Comparison of ENCODE assay signal across 8 cellular contexts in the genomic region with DNA sequence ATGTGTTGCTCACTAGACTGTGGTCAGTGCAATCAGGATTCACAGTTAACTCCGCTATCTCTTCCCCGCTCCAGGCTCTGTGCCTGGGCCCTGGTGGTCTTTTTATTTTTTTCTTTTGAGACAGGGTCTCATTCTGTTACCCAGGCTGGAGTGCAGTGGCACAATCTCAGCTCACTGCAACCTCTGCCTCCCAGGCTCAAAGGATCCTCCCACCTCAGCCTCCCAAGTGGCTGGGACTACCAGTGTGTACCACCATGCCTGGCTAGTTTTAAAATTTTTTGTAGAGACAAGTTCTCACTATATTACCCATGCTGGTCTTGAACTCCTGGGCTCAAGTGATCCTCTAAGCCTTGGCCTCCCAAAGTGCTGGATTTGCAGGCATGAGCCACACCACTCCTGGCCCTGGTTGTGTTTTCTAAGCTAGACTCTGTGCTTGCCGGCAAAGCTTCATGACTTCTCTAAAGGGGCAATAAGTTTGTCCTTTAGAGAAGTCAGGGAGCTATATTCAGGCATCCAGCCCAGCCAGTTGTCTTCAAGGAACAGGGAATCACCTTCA. TPM values are rescaled to one million over a fixed set of nuclear protein-coding genes. Genes with fewer than 3 reads are reported as not detected.
DNase-seq lines count a peak whose midpoint lies in the region; ATAC-seq and TF ChIP-seq lines count a peak whose summit lies in the region.

No MANE protein-coding gene starts in this region.

- H3K4me1 ChIP-seq in left ventricle myocardium inferior, result peaks cover 90% of the 10 kb centered on the region
- peaks cover 0 to 15% of the 10 kb centered on the region in 2 donors for H3K4me1 ChIP-seq in ascending aorta
- H3K4me1 ChIP-seq in vagina, result no peaks in the 10 kb centered on the region

- H3K9me3 ChIP-seq in left ventricle myocardium inferior (replicated peaks) (no peaks in the 10 kb centered on the region), ascending aorta (no peaks in the 10 kb centered on the region), vagina (no peaks in the 10 kb centered on the region)

- POLR2A ChIA-PET in naive thymus-derived CD8-positive, alpha-beta T cell (lab: Charles Lee), result interaction anchor here (0.7 to 15.9 kb wide), 13 partner anchors 9 to 305 kb away, joined by 3 to 315 read pairs (median 7); a partner anchor contains a TSS

- no peaks in the 10 kb centered on the region for H3K27me3 Mint-ChIP-seq in naive thymus-derived CD8-positive, alpha-beta T cell

- H3K36me3 Mint-ChIP-seq in naive thymus-derived CD8-positive, alpha-beta T cell, result peaks cover 5 to 26% (median 15%) of the 10 kb centered on the region in 3 donors

- DNase-seq in left ventricle myocardium inferior (no peak), Right ventricle myocardium superior (no peak), ascending aorta (ENCODE audit: low spot score in 2 of 2) (no peak), vagina (ENCODE audit: extremely low spot score in 2 of 2) (peak in 1 of 2 donors; percentile 64)
- DNase-seq in naive thymus-derived CD8-positive, alpha-beta T cell, result no peak

- H3K9me3 Mint-ChIP-seq in naive thymus-derived CD8-positive, alpha-beta T cell, result peaks cover 0 to 3% (median 0%) of the 10 kb centered on the region in 9 donors

- peak overlapping the region; percentile 88 for H3K4me3 ChIP-seq in left ventricle myocardium inferior
- peak overlapping the region; percentile 82 to 89 for H3K4me3 ChIP-seq in ascending aorta
- peak overlapping the region; percentile 21 to 55 for H3K4me3 ChIP-seq in vagina

- intact Hi-C loops in left ventricle myocardium inferior (cut with micrococcal nuclease) (no loop called here), Right ventricle myocardium superior (cut with DNase I) (loop anchor here (2.0 kb wide), 1 partner anchor 53 kb away; no protein-coding TSS in a partner anchor), ascending aorta (cut with DNase I) (no loop called here), vagina (cut with DNase I) (no loop called here)

- peak overlapping the region; percentile 56 to 100 (median 97) for H3K27ac Mint-ChIP-seq in naive thymus-derived CD8-positive, alpha-beta T cell

- peak overlapping the region; percentile 96 for H3K27ac ChIP-seq in left ventricle myocardium inferior (replicated peaks)
- peak overlapping the region in 1 of 2 donors; percentile 44 for H3K27ac ChIP-seq in ascending aorta
- no peak overlapping the region for H3K27ac ChIP-seq in vagina

- TF ChIP-seq CTCF in left ventricle myocardium inferior (IDR thresholded peaks at IDR 0.05; ENCODE audit: borderline replicate concordance) (no peak), ascending aorta (IDR thresholded peaks at IDR 0.05) (no peak), vagina (IDR thresholded peaks at IDR 0.05) (no peak)

- ATAC-seq in Right ventricle myocardium superior (ENCODE audit: poor library complexity), result no peak
- no peak for ATAC-seq in naive thymus-derived CD8-positive, alpha-beta T cell
- ATAC-seq in HG03571 (IDR thresholded peaks at IDR 0.05; ENCODE audit: unreplicated experiment), result no peak
- no peak for ATAC-seq in GM19455 (IDR thresholded peaks at IDR 0.05; ENCODE audit: unreplicated experiment)
- ATAC-seq in GM21447 (IDR thresholded peaks at IDR 0.05; ENCODE audit: unreplicated experiment), result no peak

- peaks cover 38 to 90% (median 84%) of the 10 kb centered on the region in 4 donors for H3K4me1 Mint-ChIP-seq in naive thymus-derived CD8-positive, alpha-beta T cell

- peak overlapping the region; percentile 88 to 99 (median 95) for H3K4me3 Mint-ChIP-seq in naive thymus-derived CD8-positive, alpha-beta T cell

- TF ChIP-seq POLR2A in vagina (IDR thresholded peaks at IDR 0.05), result no peak

- H3K27me3 ChIP-seq in left ventricle myocardium inferior (ENCODE audit: low read depth) (no peaks in the 10 kb centered on the region), ascending aorta (no peaks in the 10 kb centered on the region), vagina (no peaks in the 10 kb centered on the region)

- H3K36me3 ChIP-seq in left ventricle myocardium inferior, result peaks cover 4% of the 10 kb centered on the region
- H3K36me3 ChIP-seq in ascending aorta, result no peaks in the 10 kb centered on the region
- H3K36me3 ChIP-seq in vagina, result no peaks in the 10 kb centered on the region

RNA-seq across cellular contexts. Expression of a gene that starts 1.4 kb away (rescaled TPM):
- total RNA-seq in left ventricle myocardium inferior, result 42.7 TPM
- 42.9 TPM for total RNA-seq in Right ventricle myocardium superior
- total RNA-seq in ascending aorta, result 36.8 TPM
- 100 to 1,000 TPM; 149 to 156 TPM for total RNA-seq in naive thymus-derived CD8-positive, alpha-beta T cell
- polyA plus RNA-seq in naive thymus-derived CD8-positive, alpha-beta T cell, result 100 to 1,000 TPM; 121 to 132 (median 124) TPM
- total RNA-seq in vagina, result 11.5 TPM

Comparison
In these comparisons a context has a peak if more than half of its experiments do, and no peak if none do; other contexts are left out.
1. H3K4me3 ChIP-seq: peak in every context shown above with its lines; median percentile 88 in left ventricle myocardium inferior; 86 in ascending aorta; 38 in vagina.